In genomic region chr11:64383580-64383979, GRCh38 we compare ENCODE assay signal across 29 cellular contexts. TPM values are rescaled to one million over a fixed set of nuclear protein-coding genes. Genes with fewer than 3 reads are reported as not detected.
DNase-seq lines count a peak whose midpoint lies in the region; ATAC-seq, FAIRE-seq and TF ChIP-seq lines count a peak whose summit lies in the region.
"Had no signal": no experiment of that assay in that cellular context is flagged by ENCODE, and none has a peak within 500 bp of the region (broad histone marks: within the 10 kb centered on the region; RNA-seq: fewer than 3 reads in every experiment).

No MANE protein-coding gene starts in this region.

- CTCF ChIA-PET in HepG2 (lab: Yijun Ruan, JAX; ENCODE audit: low intra/inter-chr PET ratio, low total read pairs), result no interaction called here
- CTCF ChIA-PET in K562 (lab: Yijun Ruan, JAX; ENCODE audit: low intra/inter-chr PET ratio), result no interaction called here

- ATAC-seq in HepG2 (no peak), right lobe of liver (no peak), K562 (no peak), gastrocnemius medialis (no peak)
- ATAC-seq: GM12878 had no signal

- H3K9ac ChIP-seq in HepG2 (ENCODE audit: insufficient read depth, low read depth, low read length) (no peak overlapping the region), K562 (ENCODE audit: insufficient read depth in 1 of 2, low read depth in 2 of 2, low read length in 2 of 2) (no peak overlapping the region)
- H3K9ac ChIP-seq in BLaER1 treated with 17β-estradiol and CSF1 and Interleukin-3, amounts not matched to agents 10 nM and 100 nM, result no peak overlapping the region

- BruUV-seq in HepG2 (replicated peaks; lab: Mats Ljungman, UMichigan) (no TSS peak), K562 (replicated peaks; lab: Mats Ljungman, UMichigan) (no TSS peak)

- no peaks in the 10 kb centered on the region for H3K36me3 Mint-ChIP-seq in progenitor cell of endocrine pancreas (ENCODE audit: insufficient read depth)
- H3K36me3 Mint-ChIP-seq: CD4-positive, alpha-beta memory T cell; CD4-positive, CD25-positive, alpha-beta regulatory T cell; CD8-positive, alpha-beta memory T cell had no signal

- no peak for FAIRE-seq in HepG2 (lab: Jason Lieb, UNC)
- FAIRE-seq in K562 (lab: Jason Lieb, UNC), result no peak
- FAIRE-seq: D721Med, GM12878, GM12892, GM18507, GM19239 had no signal

- H3K4me1 ChIP-seq in HepG2 (ENCODE audit: insufficient read depth, low read length) (no peaks in the 10 kb centered on the region), right lobe of liver (no peaks in the 10 kb centered on the region), K562 (replicated peaks in 1 of 2; ENCODE audit: control insufficient read depth in 2 of 2, insufficient read depth in 2 of 2, low read length in 2 of 2) (peaks cover 11 to 13% of the 10 kb centered on the region in 2 experiments), gastrocnemius medialis (peaks cover 2 to 3% of the 10 kb centered on the region in 2 donors)
- H3K4me1 ChIP-seq in BLaER1 treated with 17β-estradiol and CSF1 and Interleukin-3, amounts not matched to agents 10 nM and 100 nM, result peaks cover 30 to 100% (median 98%) of the 10 kb centered on the region in 10 experiments

- 13% methylated on average over 2 of the region's 2 CpGs for WGBS in HepG2 (ENCODE audit: low lambda C conversion rate)
- WGBS in right lobe of liver (ENCODE audit: insufficient coverage, low coverage, low lambda C conversion rate, missing lambda C conversion rate), result 42% methylated on average over 1 of the region's 2 CpGs
- WGBS in K562 (ENCODE audit: insufficient coverage, low coverage, missing lambda C conversion rate), result 0% methylated on average over 2 of the region's 2 CpGs

- H3K4me2 ChIP-seq in HepG2 (ENCODE audit: low read depth, low read length) (no peak overlapping the region), K562 (ENCODE audit: insufficient read depth, low read length) (no peak overlapping the region)
- peak overlapping the region in 9 of 11 experiments; percentile 16 to 96 (median 92); a peak in 17 of 22 replicates for H3K4me2 ChIP-seq in BLaER1 treated with 17β-estradiol and CSF1 and Interleukin-3, amounts not matched to agents 10 nM and 100 nM

- peaks cover 25% of the 10 kb centered on the region for H3K27me3 Mint-ChIP-seq in progenitor cell of endocrine pancreas
- H3K27me3 Mint-ChIP-seq: CD4-positive, CD25-positive, alpha-beta regulatory T cell had no signal

- H3K27ac Mint-ChIP-seq in progenitor cell of endocrine pancreas, result no peak overlapping the region
- H3K27ac Mint-ChIP-seq: CD4-positive, CD25-positive, alpha-beta regulatory T cell; CD8-positive, alpha-beta memory T cell had no signal

- intact Hi-C loops in HepG2 (cut with micrococcal nuclease; ENCODE audit: unreplicated experiment), result no loop called here
- intact Hi-C loops in right lobe of liver (cut with DNase I), result no loop called here
- intact Hi-C loops in K562 (cut with micrococcal nuclease), result no loop called here
- intact Hi-C loops in gastrocnemius medialis (cut with DNase I; ENCODE audit: low total_unique reads), result no loop called here

- in situ Hi-C loops in HepG2 (cut with HindIII; ENCODE audit: extremely low pct_ligation_motif_present, low pct_unique_long_range_greater_than_20kb) (no loop called here), K562 (cut with MboI) (no loop called here), gastrocnemius medialis (cut with MboI; ENCODE audit: low sequenced_read_pairs in 4 of 4) (no loop called here)

- POLR2A ChIA-PET in HepG2 (lab: Yijun Ruan, JAX) (no interaction called here), K562 (lab: Yijun Ruan, JAX) (interaction anchor here (0.8 kb wide), 1 partner anchor 29 kb away, joined by 3 read pairs; no protein-coding TSS in a partner anchor)

- no peak for TF ChIP-seq RAD21 in HepG2 (CRISPR knock-in tag; IDR thresholded peaks at IDR 0.05)
- no peak for TF ChIP-seq RAD21 in K562 (CRISPR knock-in tag; conservative IDR thresholded peaks at IDR 0.05 in 1 of 2, IDR thresholded peaks at IDR 0.05 in 1 of 2)

- H3K9me1 ChIP-seq in K562 (ENCODE audit: control insufficient read depth, insufficient read depth, low read length), result peaks cover 2% of the 10 kb centered on the region

- no peaks in the 10 kb centered on the region for H3K9me3 Mint-ChIP-seq in progenitor cell of endocrine pancreas (ENCODE audit: low read depth)
- H3K9me3 Mint-ChIP-seq: CD4-positive, alpha-beta memory T cell; CD8-positive, alpha-beta memory T cell had no signal

- H4K20me1 ChIP-seq in HepG2 (ENCODE audit: insufficient read depth, low read length) (no peaks in the 10 kb centered on the region), K562 (replicated peaks; ENCODE audit: control insufficient read depth, insufficient read depth, low read length) (0 out of 2 replicates have a peak, but pooled peaks cover 6% of the 10 kb centered on the region)
- H4K20me1 ChIP-seq in BLaER1 treated with 17β-estradiol and CSF1 and Interleukin-3, amounts not matched to agents 10 nM and 100 nM, result no peaks in the 10 kb centered on the region

- TF ChIP-seq POLR2A in HepG2 (IDR thresholded peaks at IDR 0.05; ENCODE audit: insufficient read depth in 1 of 2, low read depth in 2 of 2, low read length in 2 of 2) (no peak), right lobe of liver (IDR thresholded peaks at IDR 0.05) (no peak), K562 (conservative IDR thresholded peaks at IDR 0.05) (no peak), gastrocnemius medialis (IDR thresholded peaks at IDR 0.05) (no peak)

- H3K79me2 ChIP-seq in HepG2 (ENCODE audit: insufficient read depth, low read length), result no peaks in the 10 kb centered on the region
- no peaks in the 10 kb centered on the region for H3K79me2 ChIP-seq in K562 (ENCODE audit: control insufficient read depth, insufficient read depth, low read length)

- H3K9me3 ChIP-seq in HepG2 (ENCODE audit: low read length) (no peaks in the 10 kb centered on the region), right lobe of liver (no peaks in the 10 kb centered on the region), K562 (replicated peaks; ENCODE audit: control insufficient read depth, insufficient read depth, low read depth, low read length) (peaks cover 8% of the 10 kb centered on the region), gastrocnemius medialis (no peaks in the 10 kb centered on the region)
- peaks cover 0 to 8% (median 5%) of the 10 kb centered on the region in 11 experiments; a peak in 8 of 22 replicates for H3K9me3 ChIP-seq in BLaER1 treated with 17β-estradiol and CSF1 and Interleukin-3, amounts not matched to agents 10 nM and 100 nM (replicated peaks in 1 of 11)
- H3K9me3 ChIP-seq: BE2C, Caco-2 had no signal

- H3K27ac ChIP-seq in HepG2 (ENCODE audit: extremely low read length, insufficient read depth, low read length) (no peak overlapping the region), right lobe of liver (no peak overlapping the region), angular gyrus (ENCODE audit: low read depth, low read length) (peak overlapping the region; percentile 94), K562 (ENCODE audit: extremely low read depth, low read depth, low read length) (no peak overlapping the region), gastrocnemius medialis (no peak overlapping the region)
- H3K27ac ChIP-seq in BLaER1 treated with 17β-estradiol and CSF1 and Interleukin-3, amounts not matched to agents 10 nM and 100 nM, result no peak overlapping the region
- H3K27ac ChIP-seq: 22Rv1 had no signal

- peaks cover 9 to 69% of the 10 kb centered on the region in 2 experiments; a peak in 4 of 5 replicates for H3K27me3 ChIP-seq in HepG2 (ENCODE audit: control insufficient read depth in 1 of 2, insufficient read depth in 2 of 2, low read length in 2 of 2)
- no peaks in the 10 kb centered on the region for H3K27me3 ChIP-seq in right lobe of liver
- peaks cover 0 to 43% (median 0%) of the 10 kb centered on the region in 11 experiments; a peak in 8 of 22 replicates for H3K27me3 ChIP-seq in BLaER1 treated with 17β-estradiol and CSF1 and Interleukin-3, amounts not matched to agents 10 nM and 100 nM
- peaks cover 38 to 75% of the 10 kb centered on the region in 2 experiments; a peak in 4 of 5 replicates for H3K27me3 ChIP-seq in K562 (ENCODE audit: control insufficient read depth in 2 of 2, insufficient read depth in 2 of 2, low read length in 2 of 2)
- H3K27me3 ChIP-seq in gastrocnemius medialis, result no peaks in the 10 kb centered on the region
- H3K27me3 ChIP-seq: BE2C had no signal

- H3K4me3 Mint-ChIP-seq in progenitor cell of endocrine pancreas (ENCODE audit: low read depth), result no peak overlapping the region
- H3K4me3 Mint-ChIP-seq: CD14-positive monocyte; CD4-positive, alpha-beta memory T cell; CD4-positive, CD25-positive, alpha-beta regulatory T cell; CD8-positive, alpha-beta memory T cell had no signal

- H2AFZ ChIP-seq in HepG2 (ENCODE audit: low read length) (no peak overlapping the region), K562 (ENCODE audit: low read depth, low read length) (no peak overlapping the region)

- DNase-seq in HepG2 (ENCODE audit: low spot score) (no peak), right lobe of liver (no peak), K562 (ENCODE audit: extremely low read depth in 1 of 4, low spot score in 3 of 4) (no peak), progenitor cell of endocrine pancreas (ENCODE audit: low spot score, unreplicated experiment) (no peak), gastrocnemius medialis (no peak), DMS 273 (lab: John Stamatoyannopoulos, UW; ENCODE audit: unreplicated experiment) (no peak)
- DNase-seq: ACHN; BE2C; Caco-2; Calu3; CD4-positive, alpha-beta memory T cell; CD4-positive, CD25-positive, alpha-beta regulatory T cell; CD8-positive, alpha-beta memory T cell; DMS 273 treated with DMSO at 0.1 percent for 48 hours; DMS153; DMS53; DMS79; DND-41; EL; GDM1 had no signal

- TF ChIP-seq CTCF in HepG2 (CRISPR knock-in tag; IDR thresholded peaks at IDR 0.05) (no peak), right lobe of liver (IDR thresholded peaks at IDR 0.05) (no peak), K562 (IDR thresholded peaks at IDR 0.05 in 2 of 3, conservative IDR thresholded peaks at IDR 0.05 in 1 of 3; ENCODE audit: insufficient read depth in 2 of 3, low read depth in 1 of 3, low read length in 3 of 3) (no peak), progenitor cell of endocrine pancreas (IDR thresholded peaks at IDR 0.05; ENCODE audit: unreplicated experiment) (no peak), gastrocnemius medialis (IDR thresholded peaks at IDR 0.05 in 4 of 5, conservative IDR thresholded peaks at IDR 0.05 in 1 of 5) (no peak)

- H3K4me1 Mint-ChIP-seq in progenitor cell of endocrine pancreas (ENCODE audit: low read depth), result peaks cover 2% of the 10 kb centered on the region

- no peak for TF ChIP-seq EP300 in HepG2 (IDR thresholded peaks at IDR 0.05; ENCODE audit: low read depth in 2 of 2, low read length in 2 of 2)
- no peak for TF ChIP-seq EP300 in HepG2 (CRISPR knock-in tag; IDR thresholded peaks at IDR 0.05; ENCODE audit: borderline replicate concordance)
- no peak for TF ChIP-seq EP300 in K562 (IDR thresholded peaks at IDR 0.05; ENCODE audit: low read length)

- no peaks in the 10 kb centered on the region for H3K36me3 ChIP-seq in HepG2 (replicated peaks in 1 of 2; ENCODE audit: control insufficient read depth in 1 of 2, insufficient read depth in 2 of 2, low read length in 2 of 2)
- no peaks in the 10 kb centered on the region for H3K36me3 ChIP-seq in right lobe of liver
- H3K36me3 ChIP-seq in BLaER1 treated with 17β-estradiol and CSF1 and Interleukin-3, amounts not matched to agents 10 nM and 100 nM, result peaks cover 0 to 7% (median 0%) of the 10 kb centered on the region in 11 experiments; a peak in 7 of 22 replicates
- no peaks in the 10 kb centered on the region for H3K36me3 ChIP-seq in K562 (ENCODE audit: control insufficient read depth, insufficient read depth, low read length)
- no peaks in the 10 kb centered on the region for H3K36me3 ChIP-seq in gastrocnemius medialis
- H3K36me3 ChIP-seq: BE2C had no signal

- H3K4me3 ChIP-seq in HepG2 (replicated peaks in 1 of 3; ENCODE audit: insufficient read depth in 1 of 3, low read depth in 2 of 3, low read length in 3 of 3) (no peak overlapping the region), right lobe of liver (no peak overlapping the region), K562 (no peak overlapping the region), gastrocnemius medialis (no peak overlapping the region)
- no peak overlapping the region for H3K4me3 ChIP-seq in BLaER1 treated with 17β-estradiol and CSF1 and Interleukin-3, amounts not matched to agents 10 nM and 100 nM
- H3K4me3 ChIP-seq: GM12878 had no signal

RNA-seq across cellular contexts. Expression of gene RPS6KA4, which starts 24.6 kb away (rescaled TPM):
- total RNA-seq in HepG2 (2016; rRNA removed; fragmentation: Illumina TruSeq; extraction: Trizol) (8.9 and 14.2 TPM in 2 replicates), right lobe of liver (10 to 100 TPM in 3 of 6 experiments, 1 to 10 TPM in 3; 6.6 to 17.9 (median 10.3) TPM), K562 (2014; rRNA removed) (19.1 and 23.0 TPM in 2 replicates), K562 (2014; rRNA removed; fragmentation: Illumina TruSeq; extraction: Trizol) (4.5 and 7.2 TPM in 2 replicates), K562 (2015; rRNA removed; fragmentation: Illumina TruSeq; extraction: Trizol) (13.3 and 15.6 TPM in 2 replicates), K562 (2021) (20.4 and 23.8 TPM in 2 replicates), progenitor cell of endocrine pancreas (18.6 and 18.7 TPM in 2 replicates), gastrocnemius medialis (10 to 100 TPM; 16.6 to 27.0 (median 17.2) TPM)
- 3.2 and 3.4 TPM in 2 replicates for total RNA-seq in HepG2 (2016; cell fraction: cytosol; rRNA removed; fragmentation: Illumina TruSeq; extraction: Trizol; ENCODE audit: low read depth)
- total RNA-seq in HepG2 (2016; cell fraction: insoluble cytoplasmic fraction; rRNA removed; fragmentation: Illumina TruSeq; extraction: Trizol), result 7.2 and 13.5 TPM in 2 replicates
- total RNA-seq in HepG2 (2016; cell fraction: membrane; rRNA removed; fragmentation: Illumina TruSeq; extraction: Trizol), result 9.3 and 10.1 TPM in 2 replicates
- total RNA-seq in HepG2 (2016; cell fraction: nucleus; rRNA removed; fragmentation: Illumina TruSeq; extraction: Trizol), result 9.5 and 11.5 TPM in 2 replicates
- polyA plus RNA-seq in HepG2 (2011; rRNA removed) (8.9 and 12.2 TPM in 2 replicates), K562 (2011; rRNA removed) (9.8 and 12.0 TPM in 2 replicates), K562 (2014; fragmentation: Illumina TruSeq; extraction: Trizol) (6.7 and 10.2 TPM in 2 replicates), K562 (2014; fragmentation: Nextera tagmentation; extraction: Ambion mirVana) (under 1 TPM; 0.15 to 0.27 TPM), K562 (2014; rRNA removed) (16.0 and 17.3 TPM in 2 replicates)
- polyA plus RNA-seq in HepG2 (2011; cell fraction: cytosol; rRNA removed), result 7.1 and 9.1 TPM in 2 replicates
- polyA plus RNA-seq in HepG2 (2011; cell fraction: nucleus; rRNA removed), result 37.0 and 38.2 TPM in 2 replicates
- polyA plus RNA-seq in HepG2 (2012), result 5.8 and 12.8 TPM in 2 replicates
- 3.1 and 3.8 TPM in 2 replicates for polyA plus RNA-seq in HepG2 (2016; cell fraction: cytosol; fragmentation: Illumina TruSeq; extraction: Trizol; ENCODE audit: low read depth)
- polyA plus RNA-seq in HepG2 (2016; cell fraction: insoluble cytoplasmic fraction; fragmentation: Illumina TruSeq; extraction: Trizol; ENCODE audit: low read depth), result 10.0 and 10.2 TPM in 2 replicates
- 6.7 and 8.9 TPM in 2 replicates for polyA plus RNA-seq in HepG2 (2016; cell fraction: membrane; fragmentation: Illumina TruSeq; extraction: Trizol; ENCODE audit: low read depth)
- polyA plus RNA-seq in HepG2 (2016; cell fraction: nucleus; fragmentation: Illumina TruSeq; extraction: Trizol; ENCODE audit: insufficient read depth, low read depth), result 19.2 and 21.5 TPM in 2 replicates
- polyA minus RNA-seq in HepG2 (2011; rRNA and poly(A)+ RNA removed; ENCODE audit: low replicate concordance), result 25.7 and 70.4 TPM in 2 replicates
- polyA minus RNA-seq in HepG2 (2011; cell fraction: cytosol; rRNA and poly(A)+ RNA removed), result 8.2 and 8.6 TPM in 2 replicates
- 13.4 and 15.9 TPM in 2 replicates for polyA minus RNA-seq in HepG2 (2011; cell fraction: nucleus; rRNA and poly(A)+ RNA removed)
- 33.5 and 109 TPM in 2 replicates for total RNA-seq in K562 (2011; cell fraction: chromatin; rRNA removed; ENCODE audit: low replicate concordance)
- 69.5 and 71.5 TPM in 2 replicates for total RNA-seq in K562 (2011; cell fraction: nucleolus; rRNA removed)
- 35.5 and 40.0 TPM in 2 replicates for total RNA-seq in K562 (2011; cell fraction: nucleoplasm; rRNA removed)
- 8.3 and 20.1 TPM in 2 replicates for polyA plus RNA-seq in K562 (2011; cell fraction: cytosol; rRNA removed)
- polyA plus RNA-seq in K562 (2011; cell fraction: nucleus; rRNA removed), result 42.6 and 76.4 TPM in 2 replicates
- 16.0 and 24.3 TPM in 2 replicates for polyA plus RNA-seq in K562 (2012)
- polyA minus RNA-seq in K562 (2011; rRNA and poly(A)+ RNA removed), result 4.6 and 9.7 TPM in 2 replicates
- 13.5 and 19.8 TPM in 2 replicates for polyA minus RNA-seq in K562 (2011; cell fraction: cytosol; rRNA and poly(A)+ RNA removed)
- 24.9 and 30.8 TPM in 2 replicates for polyA minus RNA-seq in K562 (2011; cell fraction: nucleus; rRNA and poly(A)+ RNA removed)

RNA-seq across cellular contexts. Expression of gene CCDC88B, which starts 43.6 kb away (rescaled TPM):
- total RNA-seq in HepG2 (2016; rRNA removed; fragmentation: Illumina TruSeq; extraction: Trizol), result 4.8 and 5.2 TPM in 2 replicates
- total RNA-seq in HepG2 (2016; cell fraction: cytosol; rRNA removed; fragmentation: Illumina TruSeq; extraction: Trizol; ENCODE audit: low read depth), result 0.79 and 2.6 TPM in 2 replicates
- 4.5 and 6.0 TPM in 2 replicates for total RNA-seq in HepG2 (2016; cell fraction: insoluble cytoplasmic fraction; rRNA removed; fragmentation: Illumina TruSeq; extraction: Trizol)
- total RNA-seq in HepG2 (2016; cell fraction: membrane; rRNA removed; fragmentation: Illumina TruSeq; extraction: Trizol), result 2.3 and 3.5 TPM in 2 replicates
- total RNA-seq in HepG2 (2016; cell fraction: nucleus; rRNA removed; fragmentation: Illumina TruSeq; extraction: Trizol), result 1.6 and 4.1 TPM in 2 replicates
- 3.6 and 5.2 TPM in 2 replicates for polyA plus RNA-seq in HepG2 (2011; rRNA removed)
- 3.3 and 7.3 TPM in 2 replicates for polyA plus RNA-seq in HepG2 (2011; cell fraction: cytosol; rRNA removed)
- 5.2 and 5.4 TPM in 2 replicates for polyA plus RNA-seq in HepG2 (2011; cell fraction: nucleus; rRNA removed)
- 3.7 and 4.5 TPM in 2 replicates for polyA plus RNA-seq in HepG2 (2012)
- polyA plus RNA-seq in HepG2 (2016; cell fraction: cytosol; fragmentation: Illumina TruSeq; extraction: Trizol; ENCODE audit: low read depth), result 2.2 and 3.7 TPM in 2 replicates
- polyA plus RNA-seq in HepG2 (2016; cell fraction: insoluble cytoplasmic fraction; fragmentation: Illumina TruSeq; extraction: Trizol; ENCODE audit: low read depth), result 5.2 and 6.7 TPM in 2 replicates
- polyA plus RNA-seq in HepG2 (2016; cell fraction: membrane; fragmentation: Illumina TruSeq; extraction: Trizol; ENCODE audit: low read depth), result 1.4 and 2.3 TPM in 2 replicates
- polyA plus RNA-seq in HepG2 (2016; cell fraction: nucleus; fragmentation: Illumina TruSeq; extraction: Trizol; ENCODE audit: insufficient read depth, low read depth), result 3.9 and 4.5 TPM in 2 replicates
- 2.7 and 7.5 TPM in 2 replicates for polyA minus RNA-seq in HepG2 (2011; rRNA and poly(A)+ RNA removed; ENCODE audit: low replicate concordance)
- polyA minus RNA-seq in HepG2 (2011; cell fraction: cytosol; rRNA and poly(A)+ RNA removed), result 1.1 and 1.8 TPM in 2 replicates
- polyA minus RNA-seq in HepG2 (2011; cell fraction: nucleus; rRNA and poly(A)+ RNA removed), result 1.5 and 3.2 TPM in 2 replicates
- 10 to 100 TPM in 1 of 6 experiments, 1 to 10 TPM in 5; 2.4 to 10.6 (median 4.9) TPM for total RNA-seq in right lobe of liver
- 6.1 and 13.7 TPM in 2 replicates for total RNA-seq in K562 (2011; cell fraction: chromatin; rRNA removed; ENCODE audit: low replicate concordance)
- total RNA-seq in K562 (2011; cell fraction: nucleolus; rRNA removed), result 8.7 and 12.0 TPM in 2 replicates
- 7.3 and 11.5 TPM in 2 replicates for total RNA-seq in K562 (2011; cell fraction: nucleoplasm; rRNA removed)
- total RNA-seq in K562 (2014; rRNA removed), result 15.2 and 16.1 TPM in 2 replicates
- total RNA-seq in K562 (2014; rRNA removed; fragmentation: Illumina TruSeq; extraction: Trizol), result 2.7 and 4.7 TPM in 2 replicates
- 10.3 and 12.1 TPM in 2 replicates for total RNA-seq in K562 (2015; rRNA removed; fragmentation: Illumina TruSeq; extraction: Trizol)
- total RNA-seq in K562 (2021), result 11.9 and 13.0 TPM in 2 replicates
- polyA plus RNA-seq in K562 (2011; rRNA removed), result 5.2 and 10.7 TPM in 2 replicates
- 10.3 and 16.8 TPM in 2 replicates for polyA plus RNA-seq in K562 (2011; cell fraction: cytosol; rRNA removed)
- 13.5 and 14.6 TPM in 2 replicates for polyA plus RNA-seq in K562 (2011; cell fraction: nucleus; rRNA removed)
- 10.6 and 21.0 TPM in 2 replicates for polyA plus RNA-seq in K562 (2012)
- 7.9 and 13.4 TPM in 2 replicates for polyA plus RNA-seq in K562 (2014; fragmentation: Illumina TruSeq; extraction: Trizol)
- 1 to 10 TPM in 1 of 2 experiments, under 1 TPM in 1; 0.13 to 1.7 TPM for polyA plus RNA-seq in K562 (2014; fragmentation: Nextera tagmentation; extraction: Ambion mirVana)
- polyA plus RNA-seq in K562 (2014; rRNA removed), result 16.3 and 18.1 TPM in 2 replicates
- 1.2 and 1.5 TPM in 2 replicates for polyA minus RNA-seq in K562 (2011; rRNA and poly(A)+ RNA removed)
- 2.2 and 7.0 TPM in 2 replicates for polyA minus RNA-seq in K562 (2011; cell fraction: cytosol; rRNA and poly(A)+ RNA removed)
- 2.2 and 5.9 TPM in 2 replicates for polyA minus RNA-seq in K562 (2011; cell fraction: nucleus; rRNA and poly(A)+ RNA removed)
- 4.3 and 6.2 TPM in 2 replicates for total RNA-seq in progenitor cell of endocrine pancreas
- total RNA-seq in gastrocnemius medialis, result 1 to 10 TPM in 3 of 4 donors, under 1 TPM in 1; 0.98 to 5.2 (median 2.1) TPM

Comparison
In these comparisons a context has a peak if more than half of its experiments do, and no peak if none do; other contexts are left out.
1. H3K4me2 ChIP-seq: peak in BLaER1 treated with 17β-estradiol and CSF1 and Interleukin-3, amounts not matched to agents 10 nM and 100 nM (9 of 11); none in HepG2 (single experiment) and K562 (single experiment).
2. Of the 241 proteins assayed by ChIP-seq in both HepG2 and K562: peak only in HepG2: none; only in K562: ZFP36; in both: none; in neither: 240.